In genomic region chr19:49427855-49428546, GRCh38 we compare ENCODE assay signal across 12 cellular contexts. TPM values are rescaled to one million over a fixed set of nuclear protein-coding genes. Genes with fewer than 3 reads are reported as not detected.
DNase-seq lines count a peak whose midpoint lies in the region; ATAC-seq and TF ChIP-seq lines count a peak whose summit lies in the region.
"Had no signal": no experiment of that assay in that cellular context is flagged by ENCODE, and none has a peak within 500 bp of the region (broad histone marks: within the 10 kb centered on the region; RNA-seq: fewer than 3 reads in every experiment).

No MANE protein-coding gene starts in this region.

- H3K4me1 Mint-ChIP-seq in nephron progenitor cell, result peaks cover 65% of the 10 kb centered on the region

- peak overlapping the region in 2 of 3 experiments; percentile 7 to 11 for H3K4me3 ChIP-seq in mammary epithelial cell (replicated peaks in 1 of 3; ENCODE audit: insufficient read depth in 1 of 3, low read depth in 2 of 3, low read length in 3 of 3)

- no peak overlapping the region for H3K9ac ChIP-seq in mammary epithelial cell (ENCODE audit: insufficient read depth, low read length)

- peaks cover 15% of the 10 kb centered on the region for H3K9me3 Mint-ChIP-seq in nephron progenitor cell

- no peaks in the 10 kb centered on the region for H3K9me3 ChIP-seq in mammary epithelial cell (replicated peaks; ENCODE audit: insufficient read depth, low read length)
- H3K9me3 ChIP-seq: Peyer's patch had no signal

- in situ Hi-C loops in mammary epithelial cell (cut with MboI; ENCODE audit: low sequenced_read_pairs in 2 of 2), result loop anchor here in 1 of 2 donors (25.0 kb wide), 1 partner anchor 166 kb away; no protein-coding TSS in a partner anchor

- H3K27ac Mint-ChIP-seq in nephron progenitor cell, result no peak overlapping the region

- peak overlapping the region; percentile 78 for H2AFZ ChIP-seq in mammary epithelial cell (ENCODE audit: low read depth, low read length)

- no peaks in the 10 kb centered on the region for H3K36me3 Mint-ChIP-seq in nephron progenitor cell (ENCODE audit: low read depth)

- dilution Hi-C loops in mammary epithelial cell (cut with HindIII; ENCODE audit: low sequenced_read_pairs), result no loop called here

- CTCF ChIA-PET in mammary epithelial cell (lab: Charles Lee; ENCODE audit: low non-redundant PET), result interaction anchor here (0.5 kb wide), 1 partner anchor 186 kb away, joined by 3 read pairs; no protein-coding TSS in a partner anchor

- H4K20me1 ChIP-seq in mammary epithelial cell (ENCODE audit: insufficient read depth, low read length), result no peaks in the 10 kb centered on the region

- peaks cover 99% of the 10 kb centered on the region for H3K27me3 Mint-ChIP-seq in nephron progenitor cell (ENCODE audit: low read depth, poor library complexity)

- DNase-seq in DMS 273 (lab: John Stamatoyannopoulos, UW; ENCODE audit: unreplicated experiment), result peak; percentile 63
- no peak for DNase-seq in DMS 273 treated with DMSO at 0.1 percent for 48 hours (lab: John Stamatoyannopoulos, UW)
- peak; percentile 70 for DNase-seq in NCI-H146 (lab: John Stamatoyannopoulos, UW)
- DNase-seq in mammary epithelial cell, result peak; percentile 14
- peak; percentile 70 for DNase-seq in nephron progenitor cell
- no peak for DNase-seq in central memory CD4-positive, alpha-beta T cell
- no peak for DNase-seq in NCI-H1436 (lab: John Stamatoyannopoulos, UW)
- DNase-seq: 8988T, brain microvascular endothelial cell had no signal

- H3K27me3 ChIP-seq in mammary epithelial cell (ENCODE audit: insufficient read depth, low read length), result peaks cover 23% of the 10 kb centered on the region

- no TSS peak for BruUV-seq in mammary epithelial cell (replicated peaks; lab: Mats Ljungman, UMichigan)

- ATAC-seq in GM19023 (IDR thresholded peaks at IDR 0.05; ENCODE audit: unreplicated experiment), result no peak

- peak overlapping the region; percentile 77 for H3K4me3 Mint-ChIP-seq in nephron progenitor cell

- no peaks in the 10 kb centered on the region for H3K36me3 ChIP-seq in mammary epithelial cell (ENCODE audit: insufficient read depth, low read length)
- H3K36me3 ChIP-seq: brain microvascular endothelial cell, Peyer's patch had no signal

- H3K4me1 ChIP-seq in mammary epithelial cell (ENCODE audit: insufficient read depth, low read length), result peaks cover 7% of the 10 kb centered on the region

- intact Hi-C loops in mammary epithelial cell (cut with micrococcal nuclease), result no loop called here

- WGBS in mammary epithelial cell (ENCODE audit: low coverage, missing lambda C conversion rate), result 8% methylated on average over 7 of the region's 45 CpGs

- H3K4me2 ChIP-seq in mammary epithelial cell (ENCODE audit: insufficient read depth, low read depth, low read length), result peak overlapping the region; percentile 74

- no peak overlapping the region for H3K27ac ChIP-seq in mammary epithelial cell (ENCODE audit: insufficient read depth, low read depth, low read length)
- H3K27ac ChIP-seq: brain microvascular endothelial cell, Peyer's patch had no signal

- TF ChIP-seq CTCF in mammary epithelial cell (conservative IDR thresholded peaks at IDR 0.05 in 1 of 2, IDR thresholded peaks at IDR 0.05 in 1 of 2; ENCODE audit: extremely low read depth in 1 of 2, insufficient read depth in 1 of 2, low read depth in 1 of 2, low read length in 2 of 2) (no peak), nephron progenitor cell (IDR thresholded peaks at IDR 0.05) (no peak)

- H3K79me2 ChIP-seq in mammary epithelial cell (ENCODE audit: insufficient read depth, low read length), result no peaks in the 10 kb centered on the region

RNA-seq across cellular contexts. Expression of gene GFY, which starts 2.8 kb away (rescaled TPM):
- not detected for total RNA-seq in mammary epithelial cell
- polyA plus RNA-seq in mammary epithelial cell, result not detected
- polyA minus RNA-seq in mammary epithelial cell, result not detected
- total RNA-seq: Peyer's patch, subcutaneous adipose tissue had no signal

RNA-seq across cellular contexts. Expression of gene PTH2, which starts 4.8 kb away (rescaled TPM):
- not detected for total RNA-seq in mammary epithelial cell
- polyA plus RNA-seq in mammary epithelial cell, result not detected
- not detected for polyA minus RNA-seq in mammary epithelial cell
- total RNA-seq: Peyer's patch, subcutaneous adipose tissue had no signal

RNA-seq across cellular contexts. Expression of gene SLC17A7, which starts 13.3 kb away (rescaled TPM):
- total RNA-seq in mammary epithelial cell, result under 1 TPM; under 0.01 to 0.16 TPM
- 0.07 TPM for polyA plus RNA-seq in mammary epithelial cell
- not detected for polyA minus RNA-seq in mammary epithelial cell

RNA-seq across cellular contexts. Expression of gene PIH1D1, which starts 23.6 kb away (rescaled TPM):
- 10 to 100 TPM; 61.2 to 62.4 TPM for total RNA-seq in mammary epithelial cell
- 73.4 TPM for polyA plus RNA-seq in mammary epithelial cell
- 140 TPM for polyA minus RNA-seq in mammary epithelial cell

RNA-seq across cellular contexts. Expression of gene ALDH16A1, which starts 25.0 kb away (rescaled TPM):
- total RNA-seq in mammary epithelial cell, result 10 to 100 TPM; 18.2 to 23.9 TPM
- 16.7 TPM for polyA plus RNA-seq in mammary epithelial cell
- polyA minus RNA-seq in mammary epithelial cell, result 4.3 TPM

Comparison
In these comparisons a context has a peak if more than half of its experiments do, and no peak if none do; other contexts are left out.
1. DNase-seq: peak in DMS 273 (single experiment), NCI-H146 (single experiment), mammary epithelial cell (single experiment) and nephron progenitor cell (single experiment); none in DMS 273 treated with DMSO at 0.1 percent for 48 hours (single experiment), central memory CD4-positive, alpha-beta T cell (single experiment) and NCI-H1436 (single experiment).